Comparison of ENCODE assay signal across 1 cellular context in genomic region chr16:25257956-25258855, GRCh38.
TF ChIP-seq lines count a peak whose summit lies in the region.

No MANE protein-coding gene starts in this region.

TF ChIP-seq in SK-N-SH treated with all-trans-retinoic acid at 6 μM for 48 hours, 23 proteins besides CTCF, POLR2A, EP300 and RAD21 (continued from another document):
- TF ChIP-seq PATZ1 (CRISPR knock-in tag; IDR thresholded peaks at IDR 0.05; ENCODE audit: borderline replicate concordance) (peak; percentile 44; the same call in 1 of the 2 replicates), ARNTL (CRISPR knock-in tag; IDR thresholded peaks at IDR 0.05; ENCODE audit: borderline replicate concordance, low read depth) (0 out of 2 replicates have a peak, but pooled peaks have one; percentile 24), ZFP3 (CRISPR knock-in tag; IDR thresholded peaks at IDR 0.05) (0 out of 2 replicates have a peak, but pooled peaks have one; percentile 44), ESRRG (CRISPR knock-in tag; IDR thresholded peaks at IDR 0.05) (0 out of 2 replicates have a peak, but pooled peaks have one; percentile 19), BACH2 (CRISPR knock-in tag; IDR thresholded peaks at IDR 0.05; ENCODE audit: borderline replicate concordance) (no peak), CSDC2 (CRISPR knock-in tag; IDR thresholded peaks at IDR 0.05) (no peak), GLIS3 (CRISPR knock-in tag; IDR thresholded peaks at IDR 0.05) (no peak; the same call in 1 of the 2 replicates), RARB (CRISPR knock-in tag; IDR thresholded peaks at IDR 0.05) (no peak), TSHZ2 (CRISPR knock-in tag; IDR thresholded peaks at IDR 0.05) (peak; percentile 28; the same call in 1 of the 2 replicates), ZNF70 (CRISPR knock-in tag; IDR thresholded peaks at IDR 0.05) (no peak), SNAI2 (CRISPR knock-in tag; IDR thresholded peaks at IDR 0.05) (no peak)
